Comparison of ENCODE assay signal across 8 cellular contexts in genomic region chr2:185424958-185425629, GRCh38.
DNase-seq lines count a peak whose midpoint lies in the region; ATAC-seq and TF ChIP-seq lines count a peak whose summit lies in the region.
"Not testable (repeated sequence)": the region's sequence is repeated elsewhere in the genome, so short reads cannot be mapped to it uniquely, and the experiment has no call there.

No MANE protein-coding gene starts in this region.

- not testable (repeated sequence) for TF ChIP-seq EP300 in neural cell (conservative IDR thresholded peaks at IDR 0.05; ENCODE audit: poor library complexity, severe bottlenecking)

- not testable (repeated sequence) for H3K27ac ChIP-seq in ectodermal cell (ENCODE audit: insufficient read depth, low read depth, low read length, poor library complexity, severe bottlenecking)
- peak overlapping the region; percentile 49 for H3K27ac ChIP-seq in neural cell (ENCODE audit: low read length)

- H3K9ac ChIP-seq in iPS-15b (ENCODE audit: low read depth, low read length): peak overlapping the region; percentile 84
- peak overlapping the region; percentile 49 for H3K9ac ChIP-seq in neural cell (ENCODE audit: low read length)

- H2AFZ ChIP-seq in neural cell (ENCODE audit: low read depth, low read length): not testable (repeated sequence)

- WGBS in ectodermal cell, 2 experiments: 9 to 22% methylated on average over 25 to 32 of the region's 33 CpGs

- not testable (repeated sequence) for H3K4me1 ChIP-seq in ectodermal cell (ENCODE audit: control insufficient read depth, insufficient read depth, low read length); iPS-15b (ENCODE audit: control insufficient read depth, insufficient read depth, low read length)

- not testable (repeated sequence) for H3K9me2 ChIP-seq in neural cell (ENCODE audit: insufficient read depth, low read length)

- H3K4me3 ChIP-seq in ectodermal cell (ENCODE audit: insufficient read depth, low read depth, low read length) (peak overlapping the region; percentile 56), iPS-15b (ENCODE audit: low read depth, low read length) (peak overlapping the region; percentile 69), neural cell (ENCODE audit: low read length) (peak overlapping the region; percentile 60)

- H3K36me3 ChIP-seq in ectodermal cell (ENCODE audit: control insufficient read depth, insufficient read depth, low read length); iPS-15b (ENCODE audit: control insufficient read depth, insufficient read depth, low read length); neural cell (ENCODE audit: insufficient read depth, low read length): not testable (repeated sequence)

- DNase-seq in ELF-1 (ENCODE audit: low read depth, low spot score): peak; percentile 59
- DNase-seq in NCI-H2171 treated with DMSO at 0.1 percent for 48 hours (lab: John Stamatoyannopoulos, UW): peak; percentile 58
- DNase-seq in activated CD4-positive, alpha-beta T cell treated with anti-CD3 and anti-CD28 coated beads for 36 hours: peak; percentile 22
- peak; percentile 66 for DNase-seq in activated effector memory CD4-positive, alpha-beta T cell treated with anti-CD3 and anti-CD28 coated beads, Interleukin-2, amount 50 U/mL, for 16 hours

- peak overlapping the region; percentile 54 for H3K4me2 ChIP-seq in neural cell (ENCODE audit: low read length)

- not testable (repeated sequence) for H3K4me1 Mint-ChIP-seq in activated CD4-positive, alpha-beta T cell treated with anti-CD3 and anti-CD28 coated beads for 36 hours; stimulated activated memory B cell treated with anti-CD40 and anti-IgM and Interleukin-4, amounts not matched to agents 10 μg/mL and 1 μg/mL and 100 μg/mL, for 72 hours

- not testable (repeated sequence) for H3K27me3 Mint-ChIP-seq in activated CD4-positive, alpha-beta T cell treated with anti-CD3 and anti-CD28 coated beads for 36 hours; stimulated activated memory B cell treated with anti-CD40 and anti-IgM and Interleukin-4, amounts not matched to agents 10 μg/mL and 1 μg/mL and 100 μg/mL, for 72 hours

- not testable (repeated sequence) for ATAC-seq in activated CD4-positive, alpha-beta T cell treated with anti-CD3 and anti-CD28 coated beads for 36 hours; stimulated activated memory B cell treated with anti-CD40 and anti-IgM and Interleukin-4, amounts not matched to agents 10 μg/mL and 1 μg/mL and 100 μg/mL, for 72 hours

- H3K4me3 Mint-ChIP-seq in activated CD4-positive, alpha-beta T cell treated with anti-CD3 and anti-CD28 coated beads for 36 hours: peak overlapping the region; percentile 30
- peak overlapping the region; percentile 23 for H3K4me3 Mint-ChIP-seq in stimulated activated memory B cell treated with anti-CD40 and anti-IgM and Interleukin-4, amounts not matched to agents 10 μg/mL and 1 μg/mL and 100 μg/mL, for 72 hours

- H3K9me3 Mint-ChIP-seq in activated CD4-positive, alpha-beta T cell treated with anti-CD3 and anti-CD28 coated beads for 36 hours (ENCODE audit: low read depth); stimulated activated memory B cell treated with anti-CD40 and anti-IgM and Interleukin-4, amounts not matched to agents 10 μg/mL and 1 μg/mL and 100 μg/mL, for 72 hours: not testable (repeated sequence)

- not testable (repeated sequence) for TF ChIP-seq CTCF in neural cell (IDR thresholded peaks at IDR 0.05; ENCODE audit: poor library complexity, severe bottlenecking)

- POLR2A ChIA-PET in activated CD4-positive, alpha-beta T cell treated with anti-CD3 and anti-CD28 coated beads for 36 hours (lab: Charles Lee): not testable (repeated sequence)

- TF ChIP-seq RAD21 in neural cell (conservative IDR thresholded peaks at IDR 0.05): not testable (repeated sequence)

- not testable (repeated sequence) for H3F3A ChIP-seq in neural cell (ENCODE audit: insufficient read depth, low read length, poor library complexity, severe bottlenecking)

- H3K9me3 ChIP-seq in ectodermal cell (ENCODE audit: control insufficient read depth, low read length); iPS-15b (ENCODE audit: control insufficient read depth, insufficient read depth, low read length); neural cell (ENCODE audit: low read length): not testable (repeated sequence)

- not testable (repeated sequence) for H3K27me3 ChIP-seq in ectodermal cell (ENCODE audit: control insufficient read depth, insufficient read depth, low read length, poor library complexity, severe bottlenecking); iPS-15b (ENCODE audit: control insufficient read depth, insufficient read depth, low read length); neural cell (ENCODE audit: insufficient read depth, low read depth, low read length)

- CTCF ChIA-PET in activated CD4-positive, alpha-beta T cell treated with anti-CD3 and anti-CD28 coated beads for 36 hours (lab: Charles Lee): not testable (repeated sequence)

- intact Hi-C loops in activated CD4-positive, alpha-beta T cell treated with anti-CD3 and anti-CD28 coated beads for 36 hours (cut with DNase I, micrococcal nuclease): not testable (repeated sequence)

- H4K20me1 ChIP-seq in neural cell (ENCODE audit: insufficient read depth): not testable (repeated sequence)

- H3K79me2 ChIP-seq in neural cell (replicated peaks; ENCODE audit: insufficient read depth, low read length): peaks cover 29% of the 10 kb centered on the region

- H3K27ac Mint-ChIP-seq in activated CD4-positive, alpha-beta T cell treated with anti-CD3 and anti-CD28 coated beads for 36 hours; stimulated activated memory B cell treated with anti-CD40 and anti-IgM and Interleukin-4, amounts not matched to agents 10 μg/mL and 1 μg/mL and 100 μg/mL, for 72 hours: not testable (repeated sequence)

- H3K36me3 Mint-ChIP-seq in activated CD4-positive, alpha-beta T cell treated with anti-CD3 and anti-CD28 coated beads for 36 hours (ENCODE audit: low read depth); stimulated activated memory B cell treated with anti-CD40 and anti-IgM and Interleukin-4, amounts not matched to agents 10 μg/mL and 1 μg/mL and 100 μg/mL, for 72 hours: not testable (repeated sequence)
